ENCODE assay signal across 6 cellular contexts in the genomic region with DNA sequence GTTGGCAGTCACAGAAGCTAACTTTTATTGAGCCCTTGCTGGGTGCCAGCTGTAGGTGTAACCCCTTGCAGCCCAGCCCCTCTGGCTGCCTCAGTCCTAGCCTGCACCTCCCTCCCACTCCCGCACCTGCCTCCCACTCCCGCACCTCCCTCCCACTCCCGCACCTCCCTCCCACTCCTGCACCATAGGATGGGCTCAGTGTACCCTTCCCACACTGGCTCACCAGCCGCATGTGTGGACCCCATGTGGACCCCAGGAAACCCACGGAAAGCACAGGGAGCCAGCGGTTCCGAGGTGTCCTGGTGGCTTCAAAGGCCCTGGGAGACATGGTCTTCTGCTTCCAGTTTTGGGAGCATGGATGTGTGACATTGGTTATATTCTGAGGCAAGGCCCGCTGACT.
"Had no signal": no experiment of that assay in that cellular context is flagged by ENCODE, and none has a peak within 500 bp of the region (broad histone marks: within the 10 kb centered on the region; RNA-seq: fewer than 3 reads in every experiment).

No MANE protein-coding gene starts in this region.

- H3K4me1 Mint-ChIP-seq: GM23338, H9 had no signal

- ATAC-seq: GM23338, K562 had no signal

- DNase-seq: H9, HCEC 1CT, IMR-90, KG1 had no signal

- H3K9me3 Mint-ChIP-seq: GM23338, H9 had no signal

- H3K4me3 Mint-ChIP-seq: GM23338, H9 had no signal

- H3K27ac Mint-ChIP-seq: GM23338, H9 had no signal
